ENCODE assay signal across 12 cellular contexts in the genomic region with DNA sequence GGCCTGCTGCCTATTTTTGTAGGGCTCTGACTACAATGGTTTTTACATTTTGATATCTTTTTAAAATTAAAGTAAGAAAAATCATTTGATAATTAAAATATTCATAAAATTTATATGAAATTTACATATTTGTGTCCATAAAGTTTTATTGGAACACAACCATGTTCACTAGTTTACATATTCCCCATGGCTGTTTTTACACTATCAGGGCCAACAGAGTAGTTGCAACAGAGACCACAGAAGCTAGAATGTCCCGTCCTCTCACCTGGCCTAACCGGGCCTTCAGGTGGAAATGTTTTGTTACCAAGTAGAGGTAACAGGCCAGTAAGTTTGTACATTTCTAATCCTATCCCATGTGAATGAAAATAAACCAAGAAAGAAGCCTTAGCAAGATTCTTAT. TPM values are rescaled to one million over a fixed set of nuclear protein-coding genes. Genes with fewer than 3 reads are reported as not detected.
"Had no signal": no experiment of that assay in that cellular context is flagged by ENCODE, and none has a peak within 500 bp of the region (broad histone marks: within the 10 kb centered on the region; RNA-seq: fewer than 3 reads in every experiment).

No MANE protein-coding gene starts in this region.

RNA-seq across cellular contexts. Expression of gene CFHR2, which starts 10.7 kb away (rescaled TPM):
- total RNA-seq: OCI-LY7, PC-3, PC-9, Peyer's patch, Right ventricle myocardium inferior, Right ventricle myocardium superior, RPMI7951, SJCRH30, SJSA1, SK-MEL-5, T-cell had no signal
- polyA plus RNA-seq: SK-N-SH had no signal

RNA-seq across cellular contexts. Expression of gene CFHR5, which starts 44.5 kb away (rescaled TPM):
- total RNA-seq: OCI-LY7, PC-3, PC-9, Peyer's patch, Right ventricle myocardium inferior, Right ventricle myocardium superior, RPMI7951, SJCRH30, SJSA1, SK-MEL-5, T-cell had no signal
- polyA plus RNA-seq: SK-N-SH had no signal

RNA-seq across cellular contexts. Expression of gene CFHR4, which starts 45.0 kb away (rescaled TPM):
- total RNA-seq: OCI-LY7, PC-3, PC-9, Peyer's patch, Right ventricle myocardium inferior, Right ventricle myocardium superior, RPMI7951, SJCRH30, SJSA1, T-cell had no signal
